23 cellular contexts compared by ENCODE assay signal in the genomic region with DNA sequence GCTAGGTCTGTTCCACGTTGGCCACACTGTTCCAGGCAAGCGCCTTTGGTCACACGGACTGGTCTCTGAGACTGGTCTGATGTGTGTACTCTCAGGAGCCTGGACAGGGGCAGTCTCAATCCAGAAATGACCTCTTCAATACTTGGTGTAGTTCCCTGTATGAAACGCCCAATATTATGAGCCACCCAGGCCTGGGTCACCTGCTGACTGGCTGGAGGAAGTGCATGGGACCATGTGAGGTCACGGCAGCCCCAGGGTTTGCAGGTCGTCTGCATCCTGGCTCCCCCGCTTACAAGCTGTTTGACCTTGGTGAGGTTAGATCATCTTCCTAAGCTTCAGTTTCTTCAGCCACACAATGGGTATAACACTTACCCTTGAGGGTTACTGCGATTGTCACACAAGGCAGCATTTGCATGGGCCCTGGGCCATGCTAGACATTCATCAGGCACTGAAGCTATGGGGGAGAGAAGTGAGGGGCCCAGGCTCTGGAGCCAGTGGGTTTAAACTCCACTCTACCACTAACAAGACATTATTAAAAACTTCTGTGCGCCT.
"Had no signal": no experiment of that assay in that cellular context is flagged by ENCODE, and none has a peak within 500 bp of the region (broad histone marks: within the 10 kb centered on the region; RNA-seq: fewer than 3 reads in every experiment).

No MANE protein-coding gene starts in this region.

- H3K27ac Mint-ChIP-seq: activated CD4-positive, alpha-beta T cell treated with anti-CD3 and anti-CD28 coated beads, Interleukin-2, amount 10 ng/mL, durations not matched to agents 7 days and 5 days; activated CD8-positive, alpha-beta T cell treated with anti-CD3 and anti-CD28 coated beads, Interleukin-2, amount 10 ng/mL, durations not matched to agents 7 days and 5 days; activated naive CD4-positive, alpha-beta T cell treated with anti-CD3 and anti-CD28 coated beads for 36 hours had no signal

- H3K27ac ChIP-seq: colonic mucosa, left lung, tibial nerve, vagina had no signal

- H3K36me3 ChIP-seq: colonic mucosa, left lung, tibial nerve, vagina had no signal

- H3K9me3 Mint-ChIP-seq: activated CD4-positive, alpha-beta T cell treated with anti-CD3 and anti-CD28 coated beads, Interleukin-2, amount 10 ng/mL, durations not matched to agents 7 days and 5 days; activated naive CD4-positive, alpha-beta T cell treated with anti-CD3 and anti-CD28 coated beads for 36 hours; activated T-cell treated with anti-CD3 and anti-CD28 coated beads, Interleukin-2, amount 50 U/mL, for 4 hours; nephron had no signal

- H3K27me3 ChIP-seq: body of pancreas, colonic mucosa, left lung, tibial nerve, vagina had no signal

- FAIRE-seq: endometrium, frontal cortex had no signal

- ATAC-seq: activated CD8-positive, alpha-beta T cell treated with anti-CD3 and anti-CD28 coated beads, Interleukin-2, amount 10 ng/mL, durations not matched to agents 7 days and 5 days; activated T-cell treated with anti-CD3 and anti-CD28 coated beads, Interleukin-2, amount 50 U/mL, for 4 hours; left lung; stimulated activated naive CD8-positive, alpha-beta T cell treated with anti-CD3 and anti-CD28 coated beads, Interleukin-15, Interleukin-2, amounts not matched to agents 100 U/mL and 50 U/mL, for 24 hours had no signal

- H3K9me3 ChIP-seq: body of pancreas, colonic mucosa, left lung, tibial nerve, vagina had no signal

- DNase-seq: activated CD4-positive, alpha-beta T cell treated with anti-CD3 and anti-CD28 coated beads, Interleukin-2, amount 10 ng/mL, durations not matched to agents 7 days and 5 days; activated CD8-positive, alpha-beta T cell treated with anti-CD3 and anti-CD28 coated beads, Interleukin-2, amount 10 ng/mL, durations not matched to agents 7 days and 5 days; activated naive CD4-positive, alpha-beta T cell treated with anti-CD3 and anti-CD28 coated beads for 36 hours; activated T-cell treated with anti-CD3 and anti-CD28 coated beads, Interleukin-2, amount 50 U/mL, for 4 hours; caudate nucleus; colonic mucosa; hypothalamus; islet precursor cell; left lung; mammary epithelial cell; midbrain; nucleus accumbens; retina; stimulated activated CD4-positive, alpha-beta T cell treated with anti-CD3 and anti-CD28 coated beads, Interleukin-12 subunit alpha, Interleukin-12 subunit beta, amount 100 ng/mL, for 4 hours; stimulated activated CD4-positive, alpha-beta T cell treated with anti-CD3 and anti-CD28 coated beads, Interleukin-2, amount 100 ng/mL, for 24 hours; stimulated activated naive CD8-positive, alpha-beta T cell treated with anti-CD3 and anti-CD28 coated beads, Interleukin-15, Interleukin-2, amounts not matched to agents 100 U/mL and 50 U/mL, for 24 hours; substantia nigra had no signal

- H3K4me3 ChIP-seq: body of pancreas, colonic mucosa, left lung, tibial nerve, vagina had no signal

- H3K4me3 Mint-ChIP-seq: activated CD4-positive, alpha-beta T cell treated with anti-CD3 and anti-CD28 coated beads, Interleukin-2, amount 10 ng/mL, durations not matched to agents 7 days and 5 days; activated CD8-positive, alpha-beta T cell treated with anti-CD3 and anti-CD28 coated beads, Interleukin-2, amount 10 ng/mL, durations not matched to agents 7 days and 5 days; activated naive CD4-positive, alpha-beta T cell treated with anti-CD3 and anti-CD28 coated beads for 36 hours; activated T-cell treated with anti-CD3 and anti-CD28 coated beads, Interleukin-2, amount 50 U/mL, for 4 hours; nephron had no signal
